2 cellular contexts compared by ENCODE assay signal in genomic region chr5:150659360-150660107, GRCh38.
TF ChIP-seq lines count a peak whose summit lies in the region.

No MANE protein-coding gene starts in this region.

TF ChIP-seq in A549, 52 proteins besides CTCF, POLR2A, EP300 and RAD21:
- TF ChIP-seq PBX3 (IDR thresholded peaks at IDR 0.05) (peak; percentile 77; the same call in 1 of the 2 replicates), TFCP2L1 (CRISPR knock-in tag; IDR thresholded peaks at IDR 0.05) (no peak), JUN (IDR thresholded peaks at IDR 0.05) (0 out of 5 replicates have a peak, but pooled peaks of 1 of the 2 experiments have one; percentile 4)

TF ChIP-seq in K562, 482 proteins besides CTCF, POLR2A, EP300 and RAD21:
- peak; percentile 31 for TF ChIP-seq RBM25 (IDR thresholded peaks at IDR 0.05; ENCODE audit: low read depth, low read length, severe bottlenecking)
- TF ChIP-seq ARID3B (CRISPR knock-in tag; IDR thresholded peaks at IDR 0.05; ENCODE audit: borderline replicate concordance) = no peak
- TF ChIP-seq FOXJ2 (tag; IDR thresholded peaks at IDR 0.05) = no peak
- TF ChIP-seq TFE3 (CRISPR knock-in tag; IDR thresholded peaks at IDR 0.05) = no peak
TF ChIP-seq in K562: peak in this region for 1.
